7 cellular contexts compared by ENCODE assay signal in the genomic region with DNA sequence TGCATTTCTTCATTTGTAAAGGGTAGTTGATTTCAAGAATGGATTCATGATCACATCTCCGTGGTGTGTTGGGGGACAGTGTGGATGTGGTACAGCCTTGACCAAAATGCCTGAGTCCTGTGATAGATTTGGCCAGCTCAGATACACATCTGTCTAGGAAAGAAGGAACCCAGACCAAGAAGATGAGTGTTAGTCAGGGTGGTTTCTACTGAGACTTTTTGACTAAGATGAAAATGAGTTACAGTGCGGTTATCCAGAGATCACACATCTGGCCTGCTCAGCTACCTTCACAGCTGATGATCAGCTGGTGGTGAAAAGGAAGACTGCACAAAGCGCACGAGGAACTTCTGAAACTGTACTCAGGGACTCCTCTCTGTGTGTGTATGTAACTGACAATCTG.
DNase-seq lines count a peak whose midpoint lies in the region; ATAC-seq and TF ChIP-seq lines count a peak whose summit lies in the region.

No MANE protein-coding gene starts in this region.

- peak overlapping the region; percentile 43 for H3K27ac Mint-ChIP-seq in activated B cell treated with CpG ODN at 0.5 μM for 24 hours
- peak overlapping the region; percentile 91 to 97 for H3K27ac Mint-ChIP-seq in stimulated activated naive CD8-positive, alpha-beta T cell treated with anti-CD3 and anti-CD28 coated beads, Interleukin-15, amount 100 ng/mL, for 72 hours

- H3K4me1 Mint-ChIP-seq in activated B cell treated with CpG ODN at 0.5 μM for 24 hours: peaks cover 30% of the 10 kb centered on the region
- H3K4me1 Mint-ChIP-seq in stimulated activated naive CD8-positive, alpha-beta T cell treated with anti-CD3 and anti-CD28 coated beads, Interleukin-15, amount 100 ng/mL, for 72 hours: peaks cover 70% of the 10 kb centered on the region

- H3K4me3 Mint-ChIP-seq in activated B cell treated with CpG ODN at 0.5 μM for 24 hours: peak overlapping the region; percentile 55
- peak overlapping the region; percentile 85 to 86 for H3K4me3 Mint-ChIP-seq in stimulated activated naive CD8-positive, alpha-beta T cell treated with anti-CD3 and anti-CD28 coated beads, Interleukin-15, amount 100 ng/mL, for 72 hours

- no peak for TF ChIP-seq CTCF in activated B cell treated with CpG ODN at 0.5 μM for 24 hours (IDR thresholded peaks at IDR 0.05)

- POLR2A ChIA-PET in activated B cell treated with CpG ODN at 0.5 μM for 24 hours (lab: Charles Lee): interaction anchor here (1.2 kb wide), 1 partner anchor 32 kb away, joined by 3 read pairs; no protein-coding TSS in a partner anchor

- CTCF ChIA-PET in activated B cell treated with CpG ODN at 0.5 μM for 24 hours (lab: Charles Lee): interaction anchor here (1.5 kb wide), 2 partner anchors 72 to 225 kb away, joined by 3 to 6 read pairs; no protein-coding TSS in a partner anchor

- no peaks in the 10 kb centered on the region for H3K36me3 Mint-ChIP-seq in activated B cell treated with CpG ODN at 0.5 μM for 24 hours (ENCODE audit: low read depth)

- ATAC-seq in GM19043 (IDR thresholded peaks at IDR 0.05; ENCODE audit: low read depth, unreplicated experiment): peak; percentile 81
- ATAC-seq in HG03039 (IDR thresholded peaks at IDR 0.05; ENCODE audit: unreplicated experiment): peak; percentile 90
- peak; percentile 81 for ATAC-seq in activated B cell treated with CpG ODN at 0.5 μM for 24 hours (ENCODE audit: low read depth)
- peak; percentile 96 for ATAC-seq in stimulated activated naive CD8-positive, alpha-beta T cell treated with anti-CD3 and anti-CD28 coated beads, Interleukin-15, amount 100 ng/mL, for 72 hours

- no peak for DNase-seq in activated B cell treated with CpG ODN at 0.5 μM for 24 hours
- peak; percentile 25 for DNase-seq in glomerular visceral epithelial cell (ENCODE audit: extremely low spot score)
- peak; percentile 66 to 83 for DNase-seq in stimulated activated naive CD8-positive, alpha-beta T cell treated with anti-CD3 and anti-CD28 coated beads, Interleukin-15, amount 100 ng/mL, for 72 hours
- DNase-seq in GOT3 (lab: John Stamatoyannopoulos, UW): no peak
- no peak for DNase-seq in iPS-NIHi11 (ENCODE audit: low spot score)

- H3K9me3 Mint-ChIP-seq in activated B cell treated with CpG ODN at 0.5 μM for 24 hours: no peaks in the 10 kb centered on the region
- no peaks in the 10 kb centered on the region for H3K9me3 Mint-ChIP-seq in stimulated activated naive CD8-positive, alpha-beta T cell treated with anti-CD3 and anti-CD28 coated beads, Interleukin-15, amount 100 ng/mL, for 72 hours

- intact Hi-C loops in activated B cell treated with CpG ODN at 0.5 μM for 24 hours (cut with micrococcal nuclease): loop anchor here (1.0 to 5.0 kb wide), 4 partner anchors 35 to 72 kb away; a partner anchor contains a TSS

- peaks cover 50% of the 10 kb centered on the region for H3K27me3 Mint-ChIP-seq in activated B cell treated with CpG ODN at 0.5 μM for 24 hours
- H3K27me3 Mint-ChIP-seq in stimulated activated naive CD8-positive, alpha-beta T cell treated with anti-CD3 and anti-CD28 coated beads, Interleukin-15, amount 100 ng/mL, for 72 hours: no peaks in the 10 kb centered on the region

Comparison
In these comparisons a context has a peak if more than half of its experiments do, and no peak if none do; other contexts are left out.
1. DNase-seq: peak in glomerular visceral epithelial cell (single experiment) and stimulated activated naive CD8-positive, alpha-beta T cell treated with anti-CD3 and anti-CD28 coated beads, Interleukin-15, amount 100 ng/mL, for 72 hours (2 of 2); none in activated B cell treated with CpG ODN at 0.5 μM for 24 hours (single experiment), GOT3 (single experiment) and iPS-NIHi11 (single experiment).
2. Peak in every context shown above with its lines, with median percentiles within 50 percentile points of each other: ATAC-seq.